Comparison of ENCODE assay signal across 18 cellular contexts in genomic region chr16:11058820-11059219, GRCh38.
"Had no signal": no experiment of that assay in that cellular context is flagged by ENCODE, and none has a peak within 500 bp of the region (broad histone marks: within the 10 kb centered on the region; RNA-seq: fewer than 3 reads in every experiment).

No MANE protein-coding gene starts in this region.

- DNase-seq: activated CD4-positive, alpha-beta T cell treated with anti-CD3 and anti-CD28 coated beads, Interleukin-2, amount 10 ng/mL, durations not matched to agents 7 days and 5 days; activated CD4-positive, CD25-positive, alpha-beta regulatory T cell; activated T-cell treated with anti-CD3 and anti-CD28 coated beads, Interleukin-2, amount 50 U/mL, for 4 hours; glutamatergic neuron; immature natural killer cell; left cardiac atrium; mesendoderm; naive B cell; stimulated activated CD4-positive, alpha-beta T cell treated with anti-CD3 and anti-CD28 coated beads, Interleukin-4, amount 100 ng/mL, for 24 hours; stomach had no signal

- ATAC-seq: activated T-cell treated with anti-CD3 and anti-CD28 coated beads, Interleukin-2, amount 50 U/mL, for 4 hours; left cardiac atrium; sciatic nerve had no signal

- FAIRE-seq: astrocyte had no signal

- H3K27me3 ChIP-seq: cardiac muscle cell, esophagus muscularis mucosa, stomach, vagina had no signal

- H3K27me3 Mint-ChIP-seq: activated CD4-positive, alpha-beta T cell treated with anti-CD3 and anti-CD28 coated beads, Interleukin-2, amount 10 ng/mL, durations not matched to agents 7 days and 5 days; naive B cell; progenitor cell of endocrine pancreas had no signal

- H3K27ac Mint-ChIP-seq: activated CD4-positive, alpha-beta T cell treated with anti-CD3 and anti-CD28 coated beads, Interleukin-2, amount 10 ng/mL, durations not matched to agents 7 days and 5 days; immature natural killer cell; progenitor cell of endocrine pancreas had no signal

- H3K4me3 Mint-ChIP-seq: activated CD4-positive, alpha-beta T cell treated with anti-CD3 and anti-CD28 coated beads, Interleukin-2, amount 10 ng/mL, durations not matched to agents 7 days and 5 days; activated T-cell treated with anti-CD3 and anti-CD28 coated beads, Interleukin-2, amount 50 U/mL, for 4 hours; immature natural killer cell; naive B cell had no signal

- H3K4me1 ChIP-seq: esophagus muscularis mucosa, stomach had no signal

- H3K4me3 ChIP-seq: cardiac muscle cell, esophagus muscularis mucosa, SK-N-MC, stomach, thoracic aorta, vagina had no signal

- H3K4me1 Mint-ChIP-seq: naive B cell had no signal

- H3K9me3 ChIP-seq: esophagus muscularis mucosa, stomach, thoracic aorta, vagina had no signal

- H3K36me3 ChIP-seq: cardiac muscle cell, vagina had no signal

- H3K9me3 Mint-ChIP-seq: activated CD4-positive, alpha-beta T cell treated with anti-CD3 and anti-CD28 coated beads, Interleukin-2, amount 10 ng/mL, durations not matched to agents 7 days and 5 days; activated T-cell treated with anti-CD3 and anti-CD28 coated beads, Interleukin-2, amount 50 U/mL, for 4 hours; immature natural killer cell; naive B cell had no signal

- H3K27ac ChIP-seq: cardiac muscle cell, esophagus muscularis mucosa, SK-N-MC, stomach, thoracic aorta had no signal
